10 cellular contexts compared by ENCODE assay signal in the genomic region with DNA sequence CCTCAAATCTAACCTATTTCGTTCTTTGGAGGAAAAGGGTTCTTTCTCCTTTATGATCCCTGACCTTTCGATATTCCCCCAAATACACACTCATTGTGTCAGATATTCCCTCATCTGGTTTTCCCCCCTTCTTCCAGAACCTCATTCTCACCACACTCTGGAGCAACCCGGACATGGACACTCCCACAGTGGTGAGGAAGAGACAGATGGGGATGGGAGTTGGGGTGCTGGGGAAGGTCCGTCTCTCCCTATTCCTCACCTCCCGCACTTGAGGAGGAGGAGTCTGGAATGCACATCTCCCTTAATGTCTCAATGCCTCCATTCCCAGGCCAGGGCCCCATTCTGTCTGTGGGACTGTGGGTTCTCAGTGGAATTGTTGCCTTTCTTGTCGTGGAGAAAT. TPM values are rescaled to one million over a fixed set of nuclear protein-coding genes. Genes with fewer than 3 reads are reported as not detected.
DNase-seq lines count a peak whose midpoint lies in the region; ATAC-seq, FAIRE-seq and TF ChIP-seq lines count a peak whose summit lies in the region.
"Had no signal": no experiment of that assay in that cellular context is flagged by ENCODE, and none has a peak within 500 bp of the region (broad histone marks: within the 10 kb centered on the region; RNA-seq: fewer than 3 reads in every experiment).

No MANE protein-coding gene starts in this region.

- no peaks in the 10 kb centered on the region for H3K27me3 Mint-ChIP-seq in activated naive CD4-positive, alpha-beta T cell treated with anti-CD3 and anti-CD28 coated beads for 36 hours (ENCODE audit: low read depth)
- H3K27me3 Mint-ChIP-seq in astrocyte (ENCODE audit: low read depth, unreplicated experiment) (no peaks in the 10 kb centered on the region), memory B cell (no peaks in the 10 kb centered on the region), type B pancreatic cell (no peaks in the 10 kb centered on the region)

- peaks cover 68% of the 10 kb centered on the region for H3K79me2 ChIP-seq in astrocyte (ENCODE audit: insufficient read depth, low read length)

- DNase-seq in activated naive CD4-positive, alpha-beta T cell treated with anti-CD3 and anti-CD28 coated beads for 36 hours: peak; percentile 4
- DNase-seq in activated naive CD4-positive, alpha-beta T cell (lab: John Stamatoyannopoulos, UW): no peak
- DNase-seq in astrocyte (ENCODE audit: low read depth) (no peak), memory B cell (ENCODE audit: low spot score in 2 of 2) (no peak), type B pancreatic cell (ENCODE audit: extremely low spot score, unreplicated experiment) (no peak), GM10248 (ENCODE audit: extremely low spot score) (no peak)
- DNase-seq: COR-L47, GOT3 had no signal

- peaks cover 57% of the 10 kb centered on the region for H3K4me1 ChIP-seq in astrocyte (ENCODE audit: insufficient read depth, low read length)

- H3K9me3 Mint-ChIP-seq in activated naive CD4-positive, alpha-beta T cell treated with anti-CD3 and anti-CD28 coated beads for 36 hours: no peaks in the 10 kb centered on the region
- H3K9me3 Mint-ChIP-seq in astrocyte (ENCODE audit: unreplicated experiment) (peaks cover 5% of the 10 kb centered on the region), memory B cell (no peaks in the 10 kb centered on the region), type B pancreatic cell (no peaks in the 10 kb centered on the region)

- H3K9me3 ChIP-seq in astrocyte (ENCODE audit: insufficient read depth, low read depth, low read length): no peaks in the 10 kb centered on the region

- H3K4me2 ChIP-seq in astrocyte (ENCODE audit: low read length): peak overlapping the region; percentile 96

- H3K4me1 Mint-ChIP-seq in activated naive CD4-positive, alpha-beta T cell treated with anti-CD3 and anti-CD28 coated beads for 36 hours (ENCODE audit: low read depth): peaks cover 75% of the 10 kb centered on the region
- H3K4me1 Mint-ChIP-seq in astrocyte (ENCODE audit: low read depth, unreplicated experiment): peaks cover 56% of the 10 kb centered on the region
- peaks cover 60% of the 10 kb centered on the region for H3K4me1 Mint-ChIP-seq in memory B cell
- H3K4me1 Mint-ChIP-seq in type B pancreatic cell (ENCODE audit: unreplicated experiment): peaks cover 75% of the 10 kb centered on the region

- H3K36me3 ChIP-seq in astrocyte (ENCODE audit: insufficient read depth, low read length): peaks cover 28% of the 10 kb centered on the region

- peak overlapping the region; percentile 98 for H3K4me3 ChIP-seq in astrocyte (ENCODE audit: insufficient read depth, low read depth, low read length)

- peak overlapping the region; percentile 100 for H3K9ac ChIP-seq in astrocyte (ENCODE audit: low read length)

- no peak overlapping the region for H2AFZ ChIP-seq in astrocyte (ENCODE audit: low read depth, low read length)

- peak overlapping the region; percentile 97 for H3K27ac Mint-ChIP-seq in activated naive CD4-positive, alpha-beta T cell treated with anti-CD3 and anti-CD28 coated beads for 36 hours
- H3K27ac Mint-ChIP-seq in astrocyte (ENCODE audit: unreplicated experiment) (peak overlapping the region; percentile 99), memory B cell (no peak overlapping the region), type B pancreatic cell (peak overlapping the region; percentile 99)

- H3K27me3 ChIP-seq in astrocyte (ENCODE audit: insufficient read depth, low read length): no peaks in the 10 kb centered on the region

- H3K36me3 Mint-ChIP-seq in activated naive CD4-positive, alpha-beta T cell treated with anti-CD3 and anti-CD28 coated beads for 36 hours (ENCODE audit: low read depth): peaks cover 28% of the 10 kb centered on the region
- H3K36me3 Mint-ChIP-seq in astrocyte (ENCODE audit: low read depth, unreplicated experiment): peaks cover 30% of the 10 kb centered on the region
- H3K36me3 Mint-ChIP-seq in memory B cell: peaks cover 22% of the 10 kb centered on the region
- H3K36me3 Mint-ChIP-seq in type B pancreatic cell: peaks cover 34% of the 10 kb centered on the region

- TF ChIP-seq CTCF in astrocyte (IDR thresholded peaks at IDR 0.05; ENCODE audit: insufficient read depth, low read depth, low read length) (no peak), type B pancreatic cell (conservative IDR thresholded peaks at IDR 0.05) (no peak), GM10248 (IDR thresholded peaks at IDR 0.05; ENCODE audit: control extremely low read depth, extremely low read depth, low read depth, missing control alignments) (no peak)

- peak overlapping the region; percentile 98 for H3K4me3 Mint-ChIP-seq in activated naive CD4-positive, alpha-beta T cell treated with anti-CD3 and anti-CD28 coated beads for 36 hours
- H3K4me3 Mint-ChIP-seq in astrocyte (ENCODE audit: unreplicated experiment) (peak overlapping the region; percentile 99), memory B cell (peak overlapping the region; percentile 99), type B pancreatic cell (peak overlapping the region; percentile 100)

- no peak for ATAC-seq in memory B cell (ENCODE audit: low read depth)
- ATAC-seq in HG02610 (IDR thresholded peaks at IDR 0.05; ENCODE audit: unreplicated experiment): no peak
- ATAC-seq in GM21619 (IDR thresholded peaks at IDR 0.05; ENCODE audit: unreplicated experiment): no peak

- POLR2A ChIA-PET in GM10248 (lab: Yijun Ruan, JAX): no interaction called here

- peaks cover 58% of the 10 kb centered on the region for H4K20me1 ChIP-seq in astrocyte (ENCODE audit: insufficient read depth, low read length)

- CTCF ChIA-PET in activated naive CD4-positive, alpha-beta T cell treated with anti-CD3 and anti-CD28 coated beads for 36 hours (lab: Charles Lee): no interaction called here
- CTCF ChIA-PET in GM10248 (lab: Yijun Ruan, JAX): no interaction called here

- H3K27ac ChIP-seq in astrocyte (ENCODE audit: low read depth, low read length): peak overlapping the region; percentile 100

- intact Hi-C loops in activated naive CD4-positive, alpha-beta T cell treated with anti-CD3 and anti-CD28 coated beads for 36 hours (cut with micrococcal nuclease): loop anchor here (2.0 to 10.0 kb wide), 4 partner anchors 209 to 1007 kb away; partner anchors contain the start of genes GPSM3, PBX2 and PHF1

- FAIRE-seq in astrocyte (lab: Jason Lieb, UNC): no peak

RNA-seq across cellular contexts. Expression of gene SLC39A7, which starts 1.3 kb away (rescaled TPM):
- 10 to 100 TPM; 35.9 to 39.5 TPM for total RNA-seq in activated naive CD4-positive, alpha-beta T cell treated with anti-CD3 and anti-CD28 coated beads for 36 hours
- total RNA-seq in astrocyte (150 and 164 TPM in 2 replicates), type B pancreatic cell (ENCODE audit: low replicate concordance) (147 and 202 TPM in 2 replicates)

RNA-seq across cellular contexts. Expression of gene RXRB, which starts 1.5 kb away (rescaled TPM):
- 10 to 100 TPM; 50.4 to 50.6 TPM for total RNA-seq in activated naive CD4-positive, alpha-beta T cell treated with anti-CD3 and anti-CD28 coated beads for 36 hours
- 34.0 and 39.4 TPM in 2 replicates for total RNA-seq in astrocyte
- total RNA-seq in type B pancreatic cell (ENCODE audit: low replicate concordance): 49.2 and 61.9 TPM in 2 replicates

RNA-seq across cellular contexts. Expression of gene HSD17B8, which starts 2.5 kb away (rescaled TPM):
- total RNA-seq in activated naive CD4-positive, alpha-beta T cell treated with anti-CD3 and anti-CD28 coated beads for 36 hours: 10 to 100 TPM; 31.3 to 33.5 TPM
- total RNA-seq in astrocyte (2.1 and 2.6 TPM in 2 replicates), type B pancreatic cell (ENCODE audit: low replicate concordance) (13.9 and 15.7 TPM in 2 replicates)

RNA-seq across cellular contexts. Expression of gene RING1, which starts 6.4 kb away (rescaled TPM):
- 10 to 100 TPM; 17.1 to 18.2 TPM for total RNA-seq in activated naive CD4-positive, alpha-beta T cell treated with anti-CD3 and anti-CD28 coated beads for 36 hours
- total RNA-seq in astrocyte: 30.8 and 31.1 TPM in 2 replicates
- total RNA-seq in type B pancreatic cell (ENCODE audit: low replicate concordance): 44.5 and 60.4 TPM in 2 replicates

RNA-seq across cellular contexts. Expression of gene COL11A2, which starts 9.7 kb away (rescaled TPM):
- total RNA-seq in activated naive CD4-positive, alpha-beta T cell treated with anti-CD3 and anti-CD28 coated beads for 36 hours: 1 to 10 TPM in 1 of 2 experiments, under 1 TPM in 1; 0.88 to 1.4 TPM
- total RNA-seq in astrocyte (1.3 and 2.2 TPM in 2 replicates), type B pancreatic cell (ENCODE audit: low replicate concordance) (1.3 and 11.9 TPM in 2 replicates)
